Comparison of ENCODE assay signal across 8 cellular contexts in genomic region chr17:68291836-68292688, GRCh38. TPM values are rescaled to one million over a fixed set of nuclear protein-coding genes. Genes with fewer than 3 reads are reported as not detected.
A peak's percentile ranks its signal among the peaks of the same experiment; 100 is the strongest.
DNase-seq lines count a peak whose midpoint lies in the region; ATAC-seq and TF ChIP-seq lines count a peak whose summit lies in the region.

No MANE protein-coding gene starts in this region.

- H3K9me3 Mint-ChIP-seq in activated CD4-positive, alpha-beta T cell treated with anti-CD3 and anti-CD28 coated beads, Interleukin-2, amount 10 ng/mL, durations not matched to agents 7 days and 5 days, result no peaks in the 10 kb centered on the region

- peaks cover 19% of the 10 kb centered on the region for H3K36me3 Mint-ChIP-seq in activated CD4-positive, alpha-beta T cell treated with anti-CD3 and anti-CD28 coated beads, Interleukin-2, amount 10 ng/mL, durations not matched to agents 7 days and 5 days (ENCODE audit: low read depth)

- POLR2A ChIA-PET in activated CD4-positive, alpha-beta T cell treated with anti-CD3 and anti-CD28 coated beads, Interleukin-2, amount 10 ng/mL, durations not matched to agents 7 days and 5 days (lab: Charles Lee), result interaction anchor here (0.5 to 1.4 kb wide), 5 partner anchors 42 to 167 kb away, joined by 3 to 5 read pairs (median 3); no protein-coding TSS in a partner anchor

- H3K4me3 ChIP-seq in lung, result peak overlapping the region; percentile 41

- peaks cover 0 to 9% of the 10 kb centered on the region in 2 donors for H3K4me1 ChIP-seq in lung (ENCODE audit: control insufficient read depth in 2 of 2, insufficient read depth in 2 of 2, low read length in 2 of 2)

- peak overlapping the region; percentile 93 for H3K27ac Mint-ChIP-seq in activated CD4-positive, alpha-beta T cell treated with anti-CD3 and anti-CD28 coated beads, Interleukin-2, amount 10 ng/mL, durations not matched to agents 7 days and 5 days

- H3K27me3 ChIP-seq in lung (ENCODE audit: control insufficient read depth, insufficient read depth), result no peaks in the 10 kb centered on the region

- DNase-seq in ACHN (peak; percentile 86), NCI-H345 treated with DMSO at 0.1 percent for 48 hours (lab: John Stamatoyannopoulos, UW; ENCODE audit: unreplicated experiment) (peak; percentile 53), dermis blood vessel endothelial cell (peak; percentile 81), lung (ENCODE audit: low spot score) (peak; percentile 84)
- peak; percentile 95 for DNase-seq in activated CD4-positive, alpha-beta T cell treated with anti-CD3 and anti-CD28 coated beads, Interleukin-2, amount 10 ng/mL, durations not matched to agents 7 days and 5 days
- peak; percentile 73 to 80 (median 79) for DNase-seq in stimulated activated CD4-positive, alpha-beta T cell treated with anti-CD3 and anti-CD28 coated beads, TNF-alpha, amount 100 ng/mL, for 4 hours (ENCODE audit: low read depth in 3 of 3)

- peaks cover 67% of the 10 kb centered on the region for H3K4me1 Mint-ChIP-seq in activated CD4-positive, alpha-beta T cell treated with anti-CD3 and anti-CD28 coated beads, Interleukin-2, amount 10 ng/mL, durations not matched to agents 7 days and 5 days

- in situ Hi-C loops in ACHN (cut with HindIII; ENCODE audit: low pct_ligation_motif_present, low pct_unique_long_range_greater_than_20kb, low sequenced_read_pairs), result no loop called here

- no peak for TF ChIP-seq CTCF in lung (IDR thresholded peaks at IDR 0.05; ENCODE audit: control extremely low read depth, extremely low read depth)

- H3K27me3 Mint-ChIP-seq in activated CD4-positive, alpha-beta T cell treated with anti-CD3 and anti-CD28 coated beads, Interleukin-2, amount 10 ng/mL, durations not matched to agents 7 days and 5 days, result no peaks in the 10 kb centered on the region

- H3K27ac ChIP-seq in lung (ENCODE audit: low read depth in 1 of 2, low read length in 1 of 2), result peak overlapping the region; percentile 5 to 87

- WGBS in lung, 2 donors, result 1 to 2% methylated on average over 69 to 76 of the region's 76 CpGs

- CTCF ChIA-PET in activated CD4-positive, alpha-beta T cell treated with anti-CD3 and anti-CD28 coated beads, Interleukin-2, amount 10 ng/mL, durations not matched to agents 7 days and 5 days (lab: Charles Lee), result interaction anchor here (0.7 to 3.8 kb wide), 9 partner anchors 17 to 167 kb away, joined by 3 to 10 read pairs (median 3); no protein-coding TSS in a partner anchor

- ATAC-seq in GM18867 (IDR thresholded peaks at IDR 0.05; ENCODE audit: unreplicated experiment), result peak; percentile 65
- peak; percentile 49 for ATAC-seq in HG03066 (IDR thresholded peaks at IDR 0.05; ENCODE audit: low read depth, unreplicated experiment)
- peak; percentile 84 for ATAC-seq in lung (ENCODE audit: insufficient read depth, low FRiP score)

- H3K36me3 ChIP-seq in lung (ENCODE audit: control insufficient read depth in 2 of 2, insufficient read depth in 2 of 2, low read length in 2 of 2), result no peaks in the 10 kb centered on the region

- H3K4me3 Mint-ChIP-seq in activated CD4-positive, alpha-beta T cell treated with anti-CD3 and anti-CD28 coated beads, Interleukin-2, amount 10 ng/mL, durations not matched to agents 7 days and 5 days, result peak overlapping the region; percentile 76

- H3K9me3 ChIP-seq in lung (ENCODE audit: control insufficient read depth in 2 of 2, insufficient read depth in 1 of 2, low read length in 1 of 2), result no peaks in the 10 kb centered on the region

RNA-seq across cellular contexts. Expression of gene ARSG, which starts 0.8 kb away (rescaled TPM):
- total RNA-seq in activated CD4-positive, alpha-beta T cell treated with anti-CD3 and anti-CD28 coated beads, Interleukin-2, amount 10 ng/mL, durations not matched to agents 7 days and 5 days, result 10 to 100 TPM; 11.7 to 13.8 TPM
- total RNA-seq in dermis blood vessel endothelial cell, result 3.7 and 5.1 TPM in 2 replicates
- 1 to 10 TPM; 2.2 to 9.3 TPM for total RNA-seq in lung
- 1 to 10 TPM; 1.5 to 6.4 TPM for polyA plus RNA-seq in lung

RNA-seq across cellular contexts. Expression of gene SLC16A6, which starts 1.1 kb away (rescaled TPM):
- total RNA-seq in activated CD4-positive, alpha-beta T cell treated with anti-CD3 and anti-CD28 coated beads, Interleukin-2, amount 10 ng/mL, durations not matched to agents 7 days and 5 days, result 1 to 10 TPM; 5.6 to 6.8 TPM
- 1.5 TPM in 2 replicates for total RNA-seq in dermis blood vessel endothelial cell
- total RNA-seq in lung, result 1 to 10 TPM; 2.3 to 7.2 TPM
- polyA plus RNA-seq in lung, result 10 to 100 TPM in 1 of 2 donors, 1 to 10 TPM in 1; 2.0 to 10.9 TPM

RNA-seq across cellular contexts. Expression of gene AMZ2, which starts 44.2 kb away (rescaled TPM):
- 10 to 100 TPM; 72.5 to 82.3 TPM for total RNA-seq in activated CD4-positive, alpha-beta T cell treated with anti-CD3 and anti-CD28 coated beads, Interleukin-2, amount 10 ng/mL, durations not matched to agents 7 days and 5 days
- total RNA-seq in dermis blood vessel endothelial cell (41.8 and 43.9 TPM in 2 replicates), lung (10 to 100 TPM; 27.1 to 52.8 TPM)
- polyA plus RNA-seq in lung, result 10 to 100 TPM; 37.0 to 55.2 TPM

Comparison
In these comparisons a context has a peak if more than half of its experiments do, and no peak if none do; other contexts are left out.
1. Peak in every context shown above with its lines: DNase-seq, ATAC-seq, H3K4me3 ChIP-seq and H3K27ac ChIP-seq.